In genomic region chr2:219681301-219682290, GRCh38 we compare ENCODE assay signal across 15 cellular contexts. TPM values are rescaled to one million over a fixed set of nuclear protein-coding genes. Genes with fewer than 3 reads are reported as not detected.
DNase-seq lines count a peak whose midpoint lies in the region; ATAC-seq and TF ChIP-seq lines count a peak whose summit lies in the region.
"Had no signal": no experiment of that assay in that cellular context is flagged by ENCODE, and none has a peak within 500 bp of the region (broad histone marks: within the 10 kb centered on the region; RNA-seq: fewer than 3 reads in every experiment).

No MANE protein-coding gene starts in this region.

- peak overlapping the region; percentile 71 for H2AFZ ChIP-seq in osteoblast (ENCODE audit: low read length)

- H3K27ac Mint-ChIP-seq in endodermal cell = no peak overlapping the region
- H3K27ac Mint-ChIP-seq: activated CD8-positive, alpha-beta T cell treated with anti-CD3 and anti-CD28 coated beads for 36 hours; CD4-positive, CD25-positive, alpha-beta regulatory T cell had no signal

- H3K4me2 ChIP-seq in osteoblast (ENCODE audit: insufficient read depth, low read length) = peak overlapping the region; percentile 4

- intact Hi-C loops in head of caudate nucleus (cut with DNase I) = no loop called here

- no peaks in the 10 kb centered on the region for H3K4me1 ChIP-seq in endodermal cell (ENCODE audit: control insufficient read depth, insufficient read depth, low read length)
- H3K4me1 ChIP-seq in osteoblast (ENCODE audit: insufficient read depth, low read length) = peaks cover 26% of the 10 kb centered on the region

- H3K27me3 Mint-ChIP-seq in endodermal cell (ENCODE audit: insufficient read depth) = peaks cover 5% of the 10 kb centered on the region

- no peaks in the 10 kb centered on the region for H3K36me3 Mint-ChIP-seq in endodermal cell (ENCODE audit: low read depth)
- H3K36me3 Mint-ChIP-seq: CD4-positive, CD25-positive, alpha-beta regulatory T cell had no signal

- no peaks in the 10 kb centered on the region for H4K20me1 ChIP-seq in osteoblast (ENCODE audit: insufficient read depth, low read length)

- CTCF ChIA-PET in RWPE1 (lab: Yijun Ruan, JAX) = interaction anchor here (0.6 to 1.0 kb wide), 2 partner anchors 39 to 42 kb away, joined by 3 to 4 read pairs; no protein-coding TSS in a partner anchor

- 94% methylated on average over 7 to 9 of the region's 9 CpGs for WGBS in endodermal cell (ENCODE audit: insufficient coverage in 1 of 2, insufficient read length in 1 of 2), 2 experiments

- no peak for TF ChIP-seq CTCF in GM12865 (IDR thresholded peaks at IDR 0.05; ENCODE audit: insufficient read depth, low read depth, low read length, missing control alignments)
- no peak for TF ChIP-seq CTCF in RWPE1 (conservative IDR thresholded peaks at IDR 0.05; ENCODE audit: low read depth)
- no peak for TF ChIP-seq CTCF in endodermal cell (conservative IDR thresholded peaks at IDR 0.05)
- TF ChIP-seq CTCF in osteoblast (IDR thresholded peaks at IDR 0.05; ENCODE audit: extremely low read depth, low read depth, low read length) = no peak

- peak; percentile 11 for DNase-seq in GM12865 (ENCODE audit: low read depth)
- no peak for DNase-seq in RWPE1 (ENCODE audit: low spot score)
- DNase-seq in endodermal cell = peak; percentile 33
- DNase-seq in osteoblast (ENCODE audit: insufficient read length, low spot score, missing footprints) = peak; percentile 55
- DNase-seq in NCI-H1694 (lab: John Stamatoyannopoulos, UW) = no peak
- DNase-seq in head of caudate nucleus = no peak
- DNase-seq: activated CD8-positive, alpha-beta T cell treated with anti-CD3 and anti-CD28 coated beads for 36 hours; activated effector memory CD4-positive, alpha-beta T cell treated with anti-CD3 and anti-CD28 coated beads, Interleukin-2, amount 50 U/mL, for 16 hours; CD4-positive, CD25-positive, alpha-beta regulatory T cell; OCI-M1; sigmoid colon; stimulated activated naive CD8-positive, alpha-beta T cell treated with anti-CD3 and anti-CD28 coated beads, Interleukin-15, Interleukin-2, amounts not matched to agents 100 U/mL and 50 U/mL, for 24 hours had no signal

- H3K4me3 ChIP-seq in GM12865 (ENCODE audit: low read depth, low read length) (no peak overlapping the region), endodermal cell (ENCODE audit: low read length) (no peak overlapping the region), osteoblast (ENCODE audit: insufficient read depth, low read length) (no peak overlapping the region)
- H3K4me3 ChIP-seq: sigmoid colon had no signal

- H3K36me3 ChIP-seq in endodermal cell (ENCODE audit: control insufficient read depth, insufficient read depth, low read length) = no peaks in the 10 kb centered on the region
- no peaks in the 10 kb centered on the region for H3K36me3 ChIP-seq in osteoblast (ENCODE audit: insufficient read depth, low read length)
- H3K36me3 ChIP-seq: sigmoid colon had no signal

- peaks cover 4% of the 10 kb centered on the region for H3K9me3 Mint-ChIP-seq in endodermal cell

- no peak for ATAC-seq in HG02642 (IDR thresholded peaks at IDR 0.05; ENCODE audit: poor library complexity, unreplicated experiment)
- ATAC-seq: activated CD8-positive, alpha-beta T cell treated with anti-CD3 and anti-CD28 coated beads for 36 hours; stimulated activated naive CD8-positive, alpha-beta T cell treated with anti-CD3 and anti-CD28 coated beads, Interleukin-15, Interleukin-2, amounts not matched to agents 100 U/mL and 50 U/mL, for 24 hours had no signal

- H3K27ac ChIP-seq in RWPE1 = peak overlapping the region; percentile 44; the same call in 1 of the 2 replicates
- H3K27ac ChIP-seq in endodermal cell (ENCODE audit: low read depth, low read length) = no peak overlapping the region
- peak overlapping the region; percentile 50 for H3K27ac ChIP-seq in osteoblast (ENCODE audit: low read depth, low read length)
- H3K27ac ChIP-seq: sigmoid colon had no signal

- H3K27me3 ChIP-seq in endodermal cell (ENCODE audit: control insufficient read depth, insufficient read depth, low read length, poor library complexity, severe bottlenecking) = no peaks in the 10 kb centered on the region
- no peaks in the 10 kb centered on the region for H3K27me3 ChIP-seq in osteoblast (ENCODE audit: insufficient read depth, low read length)
- H3K27me3 ChIP-seq: sigmoid colon had no signal

- POLR2A ChIA-PET in RWPE1 (lab: Yijun Ruan, JAX; ENCODE audit: low non-redundant PET) = no interaction called here

- peaks cover 15% of the 10 kb centered on the region for H3K4me1 Mint-ChIP-seq in endodermal cell

- H3K9me3 ChIP-seq in endodermal cell (ENCODE audit: control insufficient read depth, low read length) (peaks cover 11% of the 10 kb centered on the region), osteoblast (ENCODE audit: low read depth, low read length) (no peaks in the 10 kb centered on the region)
- H3K9me3 ChIP-seq: sigmoid colon had no signal

- no peak overlapping the region for H3K4me3 Mint-ChIP-seq in endodermal cell
- H3K4me3 Mint-ChIP-seq: activated CD8-positive, alpha-beta T cell treated with anti-CD3 and anti-CD28 coated beads for 36 hours; CD4-positive, CD25-positive, alpha-beta regulatory T cell; nephron had no signal

- no peaks in the 10 kb centered on the region for H3K79me2 ChIP-seq in osteoblast (ENCODE audit: insufficient read depth, low read length)

- H3K9ac ChIP-seq in endodermal cell (ENCODE audit: extremely low read depth, low read length, poor library complexity, severe bottlenecking) = no peak overlapping the region

RNA-seq across cellular contexts. Expression of gene SLC4A3, which starts 54.2 kb away (rescaled TPM):
- total RNA-seq in endodermal cell = 10 to 100 TPM; 13.4 to 20.2 TPM
- polyA plus RNA-seq in endodermal cell (2013, experiment 1 of 2) = 8.0 TPM
- 5.3 TPM for polyA plus RNA-seq in endodermal cell (2013, experiment 2 of 2)
- 2.5 and 3.8 TPM in 2 replicates for total RNA-seq in osteoblast
- total RNA-seq: activated CD8-positive, alpha-beta T cell treated with anti-CD3 and anti-CD28 coated beads for 36 hours; CD4-positive, CD25-positive, alpha-beta regulatory T cell; T-helper 2 cell treated with Interferon-gamma antibody and Interleukin-4, amounts not matched to agents 100 ng/mL and 5 ng/mL, for 36 hours had no signal
- polyA plus RNA-seq: CD4-positive, CD25-positive, alpha-beta regulatory T cell had no signal

Comparison
In these comparisons a context has a peak if more than half of its experiments do, and no peak if none do; other contexts are left out.
1. DNase-seq: peak in GM12865 (single experiment), endodermal cell (single experiment) and osteoblast (single experiment); none in RWPE1 (single experiment), NCI-H1694 (single experiment) and head of caudate nucleus (0 of 42).